24 cellular contexts compared by ENCODE assay signal in genomic region chr12:64320611-64321010, GRCh38.
"Had no signal": no experiment of that assay in that cellular context is flagged by ENCODE, and none has a peak within 500 bp of the region (broad histone marks: within the 10 kb centered on the region; RNA-seq: fewer than 3 reads in every experiment).

No MANE protein-coding gene starts in this region.

- H3K4me1 ChIP-seq: gastroesophageal sphincter, lower lobe of right lung, right lobe of liver, suprapubic skin, tibial artery had no signal

- H3K27me3 ChIP-seq: gastroesophageal sphincter, right lobe of liver, suprapubic skin, tibial artery had no signal

- DNase-seq: activated CD4-positive, alpha-beta T cell treated with anti-CD3 and anti-CD28 coated beads, Interleukin-2, amount 50 U/mL, for 1 hour; activated CD8-positive, alpha-beta T cell treated with anti-CD3 and anti-CD28 coated beads for 36 hours; activated gamma-delta T cell treated with Interleukin-2 at 50 U/mL for 16 hours; activated naive CD4-positive, alpha-beta T cell treated with anti-CD3 and anti-CD28 coated beads, Interleukin-2, amount 50 U/mL, for 16 hours; activated naive CD8-positive, alpha-beta T cell treated with anti-CD3 and anti-CD28 coated beads, Interleukin-2, amount 50 U/mL, for 24 hours; activated T-cell treated with anti-CD3 and anti-CD28 coated beads, Interleukin-2, amount 50 U/mL, for 4 hours; central memory CD4-positive, alpha-beta T cell; endodermal cell; hypothalamus; kidney glomerular epithelial cell; lower lobe of right lung; mesendoderm; natural killer cell; right lobe of liver; stimulated activated CD4-positive, alpha-beta T cell treated with anti-CD3 and anti-CD28 coated beads, Interleukin-12 subunit alpha, Interleukin-12 subunit beta, amount 100 ng/mL, for 4 hours; stimulated activated CD4-positive, alpha-beta T cell treated with anti-CD3 and anti-CD28 coated beads, Interleukin-4, amount 100 ng/mL, for 1 hour; stimulated activated naive CD8-positive, alpha-beta T cell treated with anti-CD3 and anti-CD28 coated beads, Interleukin-15, amount 100 ng/mL, for 72 hours; SW 1271; T-helper 9 cell; tibial artery had no signal

- H3K36me3 ChIP-seq: gastroesophageal sphincter, lower lobe of right lung, right lobe of liver, suprapubic skin, tibial artery had no signal

- FAIRE-seq: TTC549 had no signal

- H3K4me3 ChIP-seq: gastroesophageal sphincter, lower lobe of right lung, right lobe of liver, suprapubic skin, tibial artery had no signal

- H3K27ac ChIP-seq: gastroesophageal sphincter, lower lobe of right lung, right lobe of liver, suprapubic skin, tibial artery, VCaP had no signal

- H3K9me3 ChIP-seq: gastroesophageal sphincter, lower lobe of right lung, right lobe of liver, suprapubic skin, tibial artery had no signal
